Comparison of ENCODE assay signal across 3 cellular contexts in genomic region chr4:74057588-74057987, GRCh38.
TF ChIP-seq lines count a peak whose summit lies in the region.

No MANE protein-coding gene starts in this region.

TF ChIP-seq in HEK293, 187 proteins besides CTCF, POLR2A, EP300 and RAD21 (continues in another document):
- TF ChIP-seq EGR2 (tag by site-specific recombination; IDR thresholded peaks at IDR 0.05; ENCODE audit: low read depth) (peak; percentile 91), PRDM2 (tag by site-specific recombination; IDR thresholded peaks at IDR 0.05; ENCODE audit: borderline replicate concordance) (no peak), ZFHX2 (tag by site-specific recombination; conservative IDR thresholded peaks at IDR 0.05) (peak; percentile 93)
- TF ChIP-seq, protein P1, sequence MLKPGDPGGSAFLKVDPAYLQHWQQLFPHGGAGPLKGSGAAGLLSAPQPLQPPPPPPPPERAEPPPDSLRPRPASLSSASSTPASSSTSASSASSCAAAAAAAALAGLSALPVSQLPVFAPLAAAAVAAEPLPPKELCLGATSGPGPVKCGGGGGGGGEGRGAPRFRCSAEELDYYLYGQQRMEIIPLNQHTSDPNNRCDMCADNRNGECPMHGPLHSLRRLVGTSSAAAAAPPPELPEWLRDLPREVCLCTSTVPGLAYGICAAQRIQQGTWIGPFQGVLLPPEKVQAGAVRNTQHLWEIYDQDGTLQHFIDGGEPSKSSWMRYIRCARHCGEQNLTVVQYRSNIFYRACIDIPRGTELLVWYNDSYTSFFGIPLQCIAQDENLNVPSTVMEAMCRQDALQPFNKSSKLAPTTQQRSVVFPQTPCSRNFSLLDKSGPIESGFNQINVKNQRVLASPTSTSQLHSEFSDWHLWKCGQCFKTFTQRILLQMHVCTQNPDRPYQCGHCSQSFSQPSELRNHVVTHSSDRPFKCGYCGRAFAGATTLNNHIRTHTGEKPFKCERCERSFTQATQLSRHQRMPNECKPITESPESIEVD (tag by site-specific recombination; IDR thresholded peaks at IDR 0.05): no peak
- TF ChIP-seq, protein P2, sequence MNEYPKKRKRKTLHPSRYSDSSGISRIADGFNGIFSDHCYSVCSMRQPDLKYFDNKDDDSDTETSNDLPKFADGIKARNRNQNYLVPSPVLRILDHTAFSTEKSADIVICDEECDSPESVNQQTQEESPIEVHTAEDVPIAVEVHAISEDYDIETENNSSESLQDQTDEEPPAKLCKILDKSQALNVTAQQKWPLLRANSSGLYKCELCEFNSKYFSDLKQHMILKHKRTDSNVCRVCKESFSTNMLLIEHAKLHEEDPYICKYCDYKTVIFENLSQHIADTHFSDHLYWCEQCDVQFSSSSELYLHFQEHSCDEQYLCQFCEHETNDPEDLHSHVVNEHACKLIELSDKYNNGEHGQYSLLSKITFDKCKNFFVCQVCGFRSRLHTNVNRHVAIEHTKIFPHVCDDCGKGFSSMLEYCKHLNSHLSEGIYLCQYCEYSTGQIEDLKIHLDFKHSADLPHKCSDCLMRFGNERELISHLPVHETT (tag by site-specific recombination; IDR thresholded peaks at IDR 0.05): no peak

TF ChIP-seq in GM23338, 12 proteins besides CTCF, POLR2A, EP300 and RAD21 (continues in another document):
- TF ChIP-seq ZNF114 (CRISPR knock-in tag; IDR thresholded peaks at IDR 0.05): no peak
- TF ChIP-seq CREB1 (CRISPR knock-in tag; IDR thresholded peaks at IDR 0.05; ENCODE audit: low read depth): no peak
- TF ChIP-seq POLR2AphosphoS5 (IDR thresholded peaks at IDR 0.05; ENCODE audit: low read depth): no peak
- no peak for TF ChIP-seq EZH2phosphoT487 (IDR thresholded peaks at IDR 0.05; ENCODE audit: unreplicated experiment)
- no peak for TF ChIP-seq EZH2 (IDR thresholded peaks at IDR 0.05; ENCODE audit: low read depth, unreplicated experiment)
- TF ChIP-seq, protein P3, sequence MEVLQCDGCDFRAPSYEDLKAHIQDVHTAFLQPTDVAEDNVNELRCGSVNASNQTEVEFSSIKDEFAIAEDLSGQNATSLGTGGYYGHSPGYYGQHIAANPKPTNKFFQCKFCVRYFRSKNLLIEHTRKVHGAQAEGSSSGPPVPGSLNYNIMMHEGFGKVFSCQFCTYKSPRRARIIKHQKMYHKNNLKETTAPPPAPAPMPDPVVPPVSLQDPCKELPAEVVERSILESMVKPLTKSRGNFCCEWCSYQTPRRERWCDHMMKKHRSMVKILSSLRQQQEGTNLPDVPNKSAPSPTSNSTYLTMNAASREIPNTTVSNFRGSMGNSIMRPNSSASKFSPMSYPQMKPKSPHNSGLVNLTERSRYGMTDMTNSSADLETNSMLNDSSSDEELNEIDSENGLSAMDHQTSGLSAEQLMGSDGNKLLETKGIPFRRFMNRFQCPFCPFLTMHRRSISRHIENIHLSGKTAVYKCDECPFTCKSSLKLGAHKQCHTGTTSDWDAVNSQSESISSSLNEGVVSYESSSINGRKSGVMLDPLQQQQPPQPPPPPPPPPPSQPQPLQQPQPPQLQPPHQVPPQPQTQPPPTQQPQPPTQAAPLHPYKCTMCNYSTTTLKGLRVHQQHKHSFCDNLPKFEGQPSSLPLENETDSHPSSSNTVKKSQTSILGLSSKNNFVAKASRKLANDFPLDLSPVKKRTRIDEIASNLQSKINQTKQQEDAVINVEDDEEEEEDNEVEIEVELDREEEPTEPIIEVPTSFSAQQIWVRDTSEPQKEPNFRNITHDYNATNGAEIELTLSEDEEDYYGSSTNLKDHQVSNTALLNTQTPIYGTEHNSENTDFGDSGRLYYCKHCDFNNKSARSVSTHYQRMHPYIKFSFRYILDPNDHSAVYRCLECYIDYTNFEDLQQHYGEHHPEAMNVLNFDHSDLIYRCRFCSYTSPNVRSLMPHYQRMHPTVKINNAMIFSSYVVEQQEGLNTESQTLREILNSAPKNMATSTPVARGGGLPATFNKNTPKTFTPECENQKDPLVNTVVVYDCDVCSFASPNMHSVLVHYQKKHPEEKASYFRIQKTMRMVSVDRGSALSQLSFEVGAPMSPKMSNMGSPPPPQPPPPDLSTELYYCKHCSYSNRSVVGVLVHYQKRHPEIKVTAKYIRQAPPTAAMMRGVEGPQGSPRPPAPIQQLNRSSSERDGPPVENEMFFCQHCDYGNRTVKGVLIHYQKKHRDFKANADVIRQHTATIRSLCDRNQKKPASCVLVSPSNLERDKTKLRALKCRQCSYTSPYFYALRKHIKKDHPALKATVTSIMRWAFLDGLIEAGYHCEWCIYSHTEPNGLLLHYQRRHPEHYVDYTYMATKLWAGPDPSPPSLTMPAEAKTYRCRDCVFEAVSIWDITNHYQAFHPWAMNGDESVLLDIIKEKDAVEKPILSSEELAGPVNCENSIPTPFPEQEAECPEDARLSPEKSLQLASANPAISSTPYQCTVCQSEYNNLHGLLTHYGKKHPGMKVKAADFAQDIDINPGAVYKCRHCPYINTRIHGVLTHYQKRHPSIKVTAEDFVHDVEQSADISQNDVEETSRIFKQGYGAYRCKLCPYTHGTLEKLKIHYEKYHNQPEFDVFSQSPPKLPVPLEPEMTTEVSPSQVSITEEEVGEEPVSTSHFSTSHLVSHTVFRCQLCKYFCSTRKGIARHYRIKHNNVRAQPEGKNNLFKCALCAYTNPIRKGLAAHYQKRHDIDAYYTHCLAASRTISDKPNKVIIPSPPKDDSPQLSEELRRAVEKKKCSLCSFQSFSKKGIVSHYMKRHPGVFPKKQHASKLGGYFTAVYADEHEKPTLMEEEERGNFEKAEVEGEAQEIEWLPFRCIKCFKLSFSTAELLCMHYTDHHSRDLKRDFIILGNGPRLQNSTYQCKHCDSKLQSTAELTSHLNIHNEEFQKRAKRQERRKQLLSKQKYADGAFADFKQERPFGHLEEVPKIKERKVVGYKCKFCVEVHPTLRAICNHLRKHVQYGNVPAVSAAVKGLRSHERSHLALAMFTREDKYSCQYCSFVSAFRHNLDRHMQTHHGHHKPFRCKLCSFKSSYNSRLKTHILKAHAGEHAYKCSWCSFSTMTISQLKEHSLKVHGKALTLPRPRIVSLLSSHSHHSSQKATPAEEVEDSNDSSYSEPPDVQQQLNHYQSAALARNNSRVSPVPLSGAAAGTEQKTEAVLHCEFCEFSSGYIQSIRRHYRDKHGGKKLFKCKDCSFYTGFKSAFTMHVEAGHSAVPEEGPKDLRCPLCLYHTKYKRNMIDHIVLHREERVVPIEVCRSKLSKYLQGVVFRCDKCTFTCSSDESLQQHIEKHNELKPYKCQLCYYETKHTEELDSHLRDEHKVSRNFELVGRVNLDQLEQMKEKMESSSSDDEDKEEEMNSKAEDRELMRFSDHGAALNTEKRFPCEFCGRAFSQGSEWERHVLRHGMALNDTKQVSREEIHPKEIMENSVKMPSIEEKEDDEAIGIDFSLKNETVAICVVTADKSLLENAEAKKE (CRISPR knock-in tag; IDR thresholded peaks at IDR 0.05): no peak
- no peak for TF ChIP-seq ETS1 (IDR thresholded peaks at IDR 0.05)

TF ChIP-seq in WTC11, 78 proteins besides CTCF, POLR2A, EP300 and RAD21:
- TF ChIP-seq JUN (CRISPR knock-in tag; IDR thresholded peaks at IDR 0.05) (no peak), GRHL2 (CRISPR knock-in tag; IDR thresholded peaks at IDR 0.05; ENCODE audit: insufficient replicate concordance, severe bottlenecking) (no peak), SMAD4 (CRISPR knock-in tag; IDR thresholded peaks at IDR 0.05) (no peak), E2F4 (CRISPR knock-in tag; IDR thresholded peaks at IDR 0.05; ENCODE audit: borderline replicate concordance, low read depth) (no peak), MYBL2 (CRISPR knock-in tag; IDR thresholded peaks at IDR 0.05) (no peak), JAZF1 (CRISPR knock-in tag; IDR thresholded peaks at IDR 0.05) (no peak), AFF4 (CRISPR knock-in tag; IDR thresholded peaks at IDR 0.05; ENCODE audit: borderline replicate concordance) (no peak), FOXJ3 (CRISPR knock-in tag; IDR thresholded peaks at IDR 0.05; ENCODE audit: borderline replicate concordance) (no peak)
- TF ChIP-seq, protein P4, sequence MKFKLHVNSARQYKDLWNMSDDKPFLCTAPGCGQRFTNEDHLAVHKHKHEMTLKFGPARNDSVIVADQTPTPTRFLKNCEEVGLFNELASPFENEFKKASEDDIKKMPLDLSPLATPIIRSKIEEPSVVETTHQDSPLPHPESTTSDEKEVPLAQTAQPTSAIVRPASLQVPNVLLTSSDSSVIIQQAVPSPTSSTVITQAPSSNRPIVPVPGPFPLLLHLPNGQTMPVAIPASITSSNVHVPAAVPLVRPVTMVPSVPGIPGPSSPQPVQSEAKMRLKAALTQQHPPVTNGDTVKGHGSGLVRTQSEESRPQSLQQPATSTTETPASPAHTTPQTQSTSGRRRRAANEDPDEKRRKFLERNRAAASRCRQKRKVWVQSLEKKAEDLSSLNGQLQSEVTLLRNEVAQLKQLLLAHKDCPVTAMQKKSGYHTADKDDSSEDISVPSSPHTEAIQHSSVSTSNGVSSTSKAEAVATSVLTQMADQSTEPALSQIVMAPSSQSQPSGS (CRISPR knock-in tag; IDR thresholded peaks at IDR 0.05; ENCODE audit: borderline replicate concordance, low read depth): no peak
- TF ChIP-seq, protein P5, sequence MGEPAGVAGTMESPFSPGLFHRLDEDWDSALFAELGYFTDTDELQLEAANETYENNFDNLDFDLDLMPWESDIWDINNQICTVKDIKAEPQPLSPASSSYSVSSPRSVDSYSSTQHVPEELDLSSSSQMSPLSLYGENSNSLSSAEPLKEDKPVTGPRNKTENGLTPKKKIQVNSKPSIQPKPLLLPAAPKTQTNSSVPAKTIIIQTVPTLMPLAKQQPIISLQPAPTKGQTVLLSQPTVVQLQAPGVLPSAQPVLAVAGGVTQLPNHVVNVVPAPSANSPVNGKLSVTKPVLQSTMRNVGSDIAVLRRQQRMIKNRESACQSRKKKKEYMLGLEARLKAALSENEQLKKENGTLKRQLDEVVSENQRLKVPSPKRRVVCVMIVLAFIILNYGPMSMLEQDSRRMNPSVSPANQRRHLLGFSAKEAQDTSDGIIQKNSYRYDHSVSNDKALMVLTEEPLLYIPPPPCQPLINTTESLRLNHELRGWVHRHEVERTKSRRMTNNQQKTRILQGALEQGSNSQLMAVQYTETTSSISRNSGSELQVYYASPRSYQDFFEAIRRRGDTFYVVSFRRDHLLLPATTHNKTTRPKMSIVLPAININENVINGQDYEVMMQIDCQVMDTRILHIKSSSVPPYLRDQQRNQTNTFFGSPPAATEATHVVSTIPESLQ (CRISPR knock-in tag; IDR thresholded peaks at IDR 0.05): no peak
- TF ChIP-seq, protein P6, sequence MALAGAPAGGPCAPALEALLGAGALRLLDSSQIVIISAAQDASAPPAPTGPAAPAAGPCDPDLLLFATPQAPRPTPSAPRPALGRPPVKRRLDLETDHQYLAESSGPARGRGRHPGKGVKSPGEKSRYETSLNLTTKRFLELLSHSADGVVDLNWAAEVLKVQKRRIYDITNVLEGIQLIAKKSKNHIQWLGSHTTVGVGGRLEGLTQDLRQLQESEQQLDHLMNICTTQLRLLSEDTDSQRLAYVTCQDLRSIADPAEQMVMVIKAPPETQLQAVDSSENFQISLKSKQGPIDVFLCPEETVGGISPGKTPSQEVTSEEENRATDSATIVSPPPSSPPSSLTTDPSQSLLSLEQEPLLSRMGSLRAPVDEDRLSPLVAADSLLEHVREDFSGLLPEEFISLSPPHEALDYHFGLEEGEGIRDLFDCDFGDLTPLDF (CRISPR knock-in tag; IDR thresholded peaks at IDR 0.05): no peak
- TF ChIP-seq, protein P7, sequence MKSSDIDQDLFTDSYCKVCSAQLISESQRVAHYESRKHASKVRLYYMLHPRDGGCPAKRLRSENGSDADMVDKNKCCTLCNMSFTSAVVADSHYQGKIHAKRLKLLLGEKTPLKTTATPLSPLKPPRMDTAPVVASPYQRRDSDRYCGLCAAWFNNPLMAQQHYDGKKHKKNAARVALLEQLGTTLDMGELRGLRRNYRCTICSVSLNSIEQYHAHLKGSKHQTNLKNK (CRISPR knock-in tag; IDR thresholded peaks at IDR 0.05): no peak
